ENCODE assay signal across 8 cellular contexts in the genomic region with DNA sequence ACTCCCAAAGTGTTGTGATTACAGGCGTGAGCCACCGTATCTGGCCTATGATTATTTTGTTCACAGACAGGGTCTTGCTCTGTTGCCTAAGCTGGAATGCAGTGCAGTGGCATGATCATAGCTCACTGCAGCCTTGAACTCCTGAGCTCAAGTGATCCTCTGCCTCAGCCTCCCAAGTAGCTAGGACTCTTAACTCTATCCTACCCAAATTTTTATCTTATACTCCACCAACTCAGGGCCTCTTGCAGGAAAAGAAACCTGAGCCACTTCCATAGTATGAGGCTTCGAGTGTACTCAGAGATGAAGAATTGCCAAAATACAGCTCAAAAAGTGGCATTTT. TPM values are rescaled to one million over a fixed set of nuclear protein-coding genes. Genes with fewer than 3 reads are reported as not detected.
DNase-seq lines count a peak whose midpoint lies in the region; ATAC-seq, FAIRE-seq and TF ChIP-seq lines count a peak whose summit lies in the region.

No MANE protein-coding gene starts in this region.

- H2BK5ac ChIP-seq in H1 (ENCODE audit: low read depth, low read length) (no peak overlapping the region), neuronal stem cell (ENCODE audit: low read length) (no peak overlapping the region)

- peak overlapping the region; percentile 91 to 95 (median 92) for H3K4me3 Mint-ChIP-seq in CD4-positive, alpha-beta memory T cell

- peaks cover 19% of the 10 kb centered on the region for H3K4me1 ChIP-seq in CD4-positive, alpha-beta memory T cell (ENCODE audit: insufficient read depth, low read length)
- H3K4me1 ChIP-seq in OCI-LY1 (ENCODE audit: insufficient read depth, low read length, severe bottlenecking) (peaks cover 19% of the 10 kb centered on the region), H1 (replicated peaks in 1 of 4; ENCODE audit: control insufficient read depth in 3 of 4, insufficient read depth in 4 of 4, low read length in 3 of 4) (peaks cover 2 to 4% (median 3%) of the 10 kb centered on the region in 4 experiments; a peak in 4 of 7 replicates), neuronal stem cell (ENCODE audit: control insufficient read depth in 2 of 2, insufficient read depth in 1 of 2, low read depth in 1 of 2, low read length in 2 of 2) (peaks cover 13 to 15% of the 10 kb centered on the region in 2 donors)

- H2BK12ac ChIP-seq in H1 (ENCODE audit: low read depth, low read length): peak overlapping the region; percentile 88; the same call in 1 of the 2 replicates
- no peak overlapping the region for H2BK12ac ChIP-seq in neuronal stem cell (ENCODE audit: low read length)

- H3K23me2 ChIP-seq in H1 (ENCODE audit: low read depth, low read length): peaks cover 5% of the 10 kb centered on the region; the same call in 1 of the 2 replicates

- H2AFZ ChIP-seq in OCI-LY1 (ENCODE audit: low read length) (no peak overlapping the region), H1 (ENCODE audit: low read length) (no peak overlapping the region), neuronal stem cell (ENCODE audit: low read length) (peak overlapping the region; percentile 94)

- TF ChIP-seq RAD21 in H1 (IDR thresholded peaks at IDR 0.05 in 1 of 2, conservative IDR thresholded peaks at IDR 0.05 in 1 of 2; ENCODE audit: low read depth in 2 of 2, low read length in 2 of 2): no peak

- TF ChIP-seq CTCF in OCI-LY1 (IDR thresholded peaks at IDR 0.05; ENCODE audit: low read length) (no peak), H1 (IDR thresholded peaks at IDR 0.05; ENCODE audit: control extremely low read depth in 1 of 3, insufficient read depth in 1 of 3, low read depth in 1 of 3, low read length in 3 of 3) (no peak)

- no peaks in the 10 kb centered on the region for H3K9me3 ChIP-seq in CD4-positive, alpha-beta memory T cell (ENCODE audit: control insufficient read depth in 1 of 2, low read length in 2 of 2)
- H3K9me3 ChIP-seq in OCI-LY1 (ENCODE audit: low read length) (no peaks in the 10 kb centered on the region), H1 (ENCODE audit: insufficient read depth in 2 of 2, low read depth in 1 of 2, low read length in 1 of 2) (no peaks in the 10 kb centered on the region), neuronal stem cell (replicated peaks in 1 of 2; ENCODE audit: control insufficient read depth in 2 of 2, insufficient read depth in 1 of 2, low read depth in 1 of 2, low read length in 2 of 2) (peaks cover 0 to 2% of the 10 kb centered on the region in 2 donors)

- no peak overlapping the region for H3K56ac ChIP-seq in H1 (replicated peaks; ENCODE audit: insufficient read length, low read depth, low read length)

- no peak for DNase-seq in CD4-positive, alpha-beta memory T cell
- no peak for DNase-seq in H1 (ENCODE audit: low read depth in 1 of 2, low spot score in 2 of 2)
- DNase-seq in neuronal stem cell (ENCODE audit: low spot score): no peak
- no peak for DNase-seq in NCI-H2029 treated with DMSO at 0.1 percent for 48 hours (lab: John Stamatoyannopoulos, UW)
- no peak for DNase-seq in midbrain (lab: John Stamatoyannopoulos, UW)
- DNase-seq in activated CD8-positive, alpha-beta memory T cell treated with anti-CD3 and anti-CD28 coated beads for 24 hours: no peak

- H3K4me3 ChIP-seq in CD4-positive, alpha-beta memory T cell (ENCODE audit: low read length in 2 of 2): peak overlapping the region; percentile 73 to 82
- H3K4me3 ChIP-seq in OCI-LY1 (ENCODE audit: low read depth, low read length, poor library complexity, severe bottlenecking) (peak overlapping the region; percentile 77), H1 (ENCODE audit: extremely low read depth in 1 of 4, insufficient read depth in 2 of 4, low read depth in 3 of 4, low read length in 4 of 4) (peak overlapping the region in 2 of 4 experiments; percentile 71 to 87; a peak in 3 of 8 replicates), neuronal stem cell (ENCODE audit: low read length in 2 of 2) (peak overlapping the region in 1 of 2 donors; percentile 92)

- FAIRE-seq in H1 (lab: Jason Lieb, UNC): no peak

- no peaks in the 10 kb centered on the region for H3F3A ChIP-seq in OCI-LY1 (ENCODE audit: insufficient read depth, low read length)

- intact Hi-C loops in CD4-positive, alpha-beta memory T cell (cut with micrococcal nuclease): loop anchor here (2.0 to 10.0 kb wide), 3 partner anchors 472 to 718 kb away; partner anchors contain the start of genes C12orf76, SSH1 and USP30

- H3K23ac ChIP-seq in H1 (ENCODE audit: insufficient read length) (no peak overlapping the region), neuronal stem cell (ENCODE audit: low read depth, low read length, poor library complexity) (no peak overlapping the region)

- H3K9ac ChIP-seq in OCI-LY1 (ENCODE audit: low read length) (peak overlapping the region; percentile 77), H1 (replicated peaks in 1 of 4; ENCODE audit: extremely low read depth in 1 of 4, low read depth in 3 of 4, low read length in 3 of 4) (no peak overlapping the region), neuronal stem cell (ENCODE audit: low read depth, low read length, poor library complexity) (no peak overlapping the region)

- H3K27me3 Mint-ChIP-seq in CD4-positive, alpha-beta memory T cell: no peaks in the 10 kb centered on the region

- no peak for TF ChIP-seq EP300 in H1 (IDR thresholded peaks at IDR 0.05; ENCODE audit: borderline replicate concordance in 1 of 2, low read depth in 2 of 2, low read length in 2 of 2)

- H2BK15ac ChIP-seq in H1 (ENCODE audit: low read length) (no peak overlapping the region; the same call in 1 of the 2 replicates), neuronal stem cell (ENCODE audit: low read length) (no peak overlapping the region)

- 93% methylated on average over 3 of the region's 3 CpGs; no CpG with 5 or more reads in 1 of the 2 experiments for WGBS in H1 (ENCODE audit: extremely low coverage in 1 of 2, insufficient coverage in 1 of 2, insufficient read length in 1 of 2, insufficient replicate concordance in 2 of 2, low coverage in 1 of 2, low lambda C conversion rate in 2 of 2, missing lambda C conversion rate in 1 of 2), 2 experiments
- WGBS in neuronal stem cell (ENCODE audit: extremely low coverage in 2 of 2, insufficient read length in 2 of 2, insufficient replicate concordance in 1 of 2), 2 donors: no CpG with 5 or more reads among the region's 3 CpGs

- no peak overlapping the region for H4K5ac ChIP-seq in H1 (ENCODE audit: insufficient read length, low read depth, low read length)

- CTCF ChIA-PET in CD4-positive, alpha-beta memory T cell (lab: Charles Lee; ENCODE audit: partially characterized antibody): interaction anchor here (0.9 to 4.7 kb wide), 3 partner anchors 22 to 273 kb away, joined by 4 to 37 read pairs (median 5); no protein-coding TSS in a partner anchor
- CTCF ChIA-PET in H1 (lab: Charles Lee; ENCODE audit: partially characterized antibody): interaction anchor here (0.6 to 1.5 kb wide), 5 partner anchors 14 to 144 kb away, joined by 3 to 6 read pairs (median 3); no protein-coding TSS in a partner anchor

- no peak overlapping the region for H2BK20ac ChIP-seq in H1 (ENCODE audit: low read length)

- H3K79me1 ChIP-seq in H1 (ENCODE audit: low read depth, low read length): no peaks in the 10 kb centered on the region
- no peaks in the 10 kb centered on the region for H3K79me1 ChIP-seq in neuronal stem cell (ENCODE audit: low read depth, low read length)

- H3K36me3 ChIP-seq in CD4-positive, alpha-beta memory T cell (ENCODE audit: insufficient read depth, low read length): peaks cover 6% of the 10 kb centered on the region
- H3K36me3 ChIP-seq in OCI-LY1 (ENCODE audit: insufficient read depth, low read length) (peaks cover 21% of the 10 kb centered on the region), H1 (ENCODE audit: control insufficient read depth in 2 of 4, insufficient read depth in 4 of 4, low read length in 3 of 4) (peaks cover 2 to 23% (median 14%) of the 10 kb centered on the region in 4 experiments; a peak in 5 of 8 replicates), neuronal stem cell (replicated peaks in 1 of 2; ENCODE audit: control insufficient read depth in 2 of 2, insufficient read depth in 2 of 2, low read length in 2 of 2) (peaks cover 24 to 77% of the 10 kb centered on the region in 2 donors)

- H3K36me3 Mint-ChIP-seq in CD4-positive, alpha-beta memory T cell: peaks cover 13 to 42% of the 10 kb centered on the region in 2 donors

- H3K4me1 Mint-ChIP-seq in CD4-positive, alpha-beta memory T cell: peaks cover 18 to 28% (median 22%) of the 10 kb centered on the region in 4 donors

- no peaks in the 10 kb centered on the region for H3K79me2 ChIP-seq in OCI-LY1 (ENCODE audit: insufficient read depth, low read length)
- H3K79me2 ChIP-seq in H1 (ENCODE audit: control insufficient read depth in 1 of 2, insufficient read depth in 2 of 2, low read length in 2 of 2): peaks cover 0 to 6% of the 10 kb centered on the region in 2 experiments; a peak in 1 of 4 replicates

- H3K27ac Mint-ChIP-seq in CD4-positive, alpha-beta memory T cell: peak overlapping the region; percentile 91 to 99 (median 98)

- H2AK5ac ChIP-seq in H1 (ENCODE audit: low read depth, low read length) (no peak overlapping the region), neuronal stem cell (ENCODE audit: low read depth, low read length) (no peak overlapping the region)

- no peak overlapping the region for H3K4ac ChIP-seq in H1 (replicated peaks; ENCODE audit: insufficient read length, low read depth, low read length)
- H3K4ac ChIP-seq in neuronal stem cell (ENCODE audit: low read length): no peak overlapping the region

- no peaks in the 10 kb centered on the region for H3K9me2 ChIP-seq in OCI-LY1 (ENCODE audit: low read depth, low read length)

- H3K14ac ChIP-seq in H1 (ENCODE audit: insufficient read length) (no peak overlapping the region), neuronal stem cell (ENCODE audit: low read length) (no peak overlapping the region)

- H2BK120ac ChIP-seq in H1 (replicated peaks; ENCODE audit: low read depth, low read length) (peak overlapping the region; percentile 69), neuronal stem cell (ENCODE audit: low read depth, low read length) (no peak overlapping the region)

- H4K8ac ChIP-seq in H1 (ENCODE audit: extremely low read depth, insufficient read depth, low read length): no peak overlapping the region
- H4K8ac ChIP-seq in neuronal stem cell (ENCODE audit: low read depth, low read length): no peak overlapping the region

- H3K18ac ChIP-seq in H1 (ENCODE audit: extremely low read depth, low read length) (no peak overlapping the region), neuronal stem cell (ENCODE audit: low read length) (no peak overlapping the region)

- peak overlapping the region; percentile 92 for H3K27ac ChIP-seq in CD4-positive, alpha-beta memory T cell (ENCODE audit: low read depth, low read length)
- peak overlapping the region; percentile 64 for H3K27ac ChIP-seq in OCI-LY1 (ENCODE audit: low read depth, low read length, poor library complexity, severe bottlenecking)
- H3K27ac ChIP-seq in H1 (ENCODE audit: low read depth, low read length): no peak overlapping the region
- H3K27ac ChIP-seq in neuronal stem cell (replicated peaks; ENCODE audit: low read length): no peak overlapping the region

- H4K20me1 ChIP-seq in OCI-LY1 (ENCODE audit: insufficient read depth, low read length) (no peaks in the 10 kb centered on the region), H1 (replicated peaks in 1 of 2; ENCODE audit: control insufficient read depth in 1 of 2, insufficient read depth in 2 of 2, low read length in 2 of 2) (peaks cover 0 to 2% of the 10 kb centered on the region in 2 experiments)

- H3K27me3 ChIP-seq in CD4-positive, alpha-beta memory T cell (ENCODE audit: insufficient read depth, low read length): no peaks in the 10 kb centered on the region
- no peaks in the 10 kb centered on the region for H3K27me3 ChIP-seq in OCI-LY1 (ENCODE audit: insufficient read depth, low read length)
- H3K27me3 ChIP-seq in H1 (replicated peaks in 1 of 4; ENCODE audit: control insufficient read depth in 3 of 4, extremely low read depth in 1 of 4, insufficient read depth in 3 of 4, low read length in 3 of 4): no peaks in the 10 kb centered on the region
- no peaks in the 10 kb centered on the region for H3K27me3 ChIP-seq in neuronal stem cell (ENCODE audit: control insufficient read depth in 3 of 3, insufficient read depth in 3 of 3, low read depth in 1 of 3, low read length in 3 of 3)

- TF ChIP-seq POLR2A in H1 (IDR thresholded peaks at IDR 0.05; ENCODE audit: control extremely low read depth in 1 of 2, low read depth in 2 of 2, low read length in 2 of 2): no peak

- H3K9me3 Mint-ChIP-seq in CD4-positive, alpha-beta memory T cell: peaks cover 0 to 6% (median 0%) of the 10 kb centered on the region in 8 donors

- POLR2A ChIA-PET in CD4-positive, alpha-beta memory T cell (lab: Charles Lee; ENCODE audit: partially characterized antibody): no interaction called here
- POLR2A ChIA-PET in H1 (lab: Charles Lee; ENCODE audit: partially characterized antibody): interaction anchor here (0.7 to 3.0 kb wide), 4 partner anchors 9 to 20 kb away, joined by 3 to 13 read pairs (median 8); no protein-coding TSS in a partner anchor

- H3K4me2 ChIP-seq in OCI-LY1 (ENCODE audit: low read length) (peak overlapping the region; percentile 75), H1 (ENCODE audit: insufficient read depth in 1 of 2, low read depth in 2 of 2, low read length in 2 of 2) (peak overlapping the region; percentile 64 to 94; a peak in 2 of 4 replicates), neuronal stem cell (ENCODE audit: insufficient read depth, low read length, poor library complexity, severe bottlenecking) (no peak overlapping the region)

- no peak for ATAC-seq in GM18498 (IDR thresholded peaks at IDR 0.05; ENCODE audit: unreplicated experiment)

- H4K91ac ChIP-seq in H1 (replicated peaks; ENCODE audit: insufficient read length, low read length) (no peak overlapping the region), neuronal stem cell (ENCODE audit: low read depth, low read length, poor library complexity) (no peak overlapping the region)

RNA-seq across cellular contexts. Expression of gene MMAB, which starts 0.8 kb away (rescaled TPM):
- 10 to 100 TPM; 16.0 to 16.9 TPM for total RNA-seq in CD4-positive, alpha-beta memory T cell
- polyA plus RNA-seq in CD4-positive, alpha-beta memory T cell: 10 to 100 TPM; 17.2 to 30.2 TPM
- total RNA-seq in H1 (2021; fragmentation: NEBNext Ultra II Directional; extraction: Animal tissue kit (Norgen Biotek cat#: 25700)): 17.1 and 18.5 TPM in 2 replicates
- 12.9 and 14.5 TPM in 2 replicates for polyA plus RNA-seq in H1 (2011; rRNA removed)
- polyA plus RNA-seq in H1 (2011; cell fraction: cytosol; rRNA removed): 15.4 TPM
- polyA plus RNA-seq in H1 (2011; cell fraction: nucleus; rRNA removed): 14.1 TPM
- 19.3 to 22.5 TPM (median 21.5 TPM) in 4 replicates for polyA plus RNA-seq in H1 (2012, experiment 1 of 2)
- polyA plus RNA-seq in H1 (2012, experiment 2 of 2): 24.4 TPM
- polyA plus RNA-seq in H1 (2013, experiment 1 of 2): 13.2 TPM
- 14.4 TPM for polyA plus RNA-seq in H1 (2013, experiment 2 of 2)
- polyA minus RNA-seq in H1 (2011; rRNA and poly(A)+ RNA removed): 11.6 and 14.7 TPM in 2 replicates
- 11.4 TPM for polyA minus RNA-seq in H1 (2011; cell fraction: cytosol; rRNA and poly(A)+ RNA removed)
- 16.3 TPM for polyA minus RNA-seq in H1 (2011; cell fraction: nucleus; rRNA and poly(A)+ RNA removed)
- polyA plus RNA-seq in neuronal stem cell (2013, experiment 1 of 2): 27.4 TPM
- 27.9 TPM for polyA plus RNA-seq in neuronal stem cell (2013, experiment 2 of 2)

RNA-seq across cellular contexts. Expression of gene MVK, which starts 1.1 kb away (rescaled TPM):
- 10 to 100 TPM; 10.0 to 11.0 TPM for total RNA-seq in CD4-positive, alpha-beta memory T cell
- polyA plus RNA-seq in CD4-positive, alpha-beta memory T cell: 1 to 10 TPM; 1.9 to 4.2 TPM
- 15.7 and 17.0 TPM in 2 replicates for total RNA-seq in H1 (2021; fragmentation: NEBNext Ultra II Directional; extraction: Animal tissue kit (Norgen Biotek cat#: 25700))
- polyA plus RNA-seq in H1 (2011; rRNA removed): 20.9 and 21.5 TPM in 2 replicates
- polyA plus RNA-seq in H1 (2011; cell fraction: cytosol; rRNA removed): 14.7 TPM
- polyA plus RNA-seq in H1 (2011; cell fraction: nucleus; rRNA removed): 20.3 TPM
- polyA plus RNA-seq in H1 (2012, experiment 1 of 2): 13.6 to 17.0 TPM (median 14.5 TPM) in 4 replicates
- 12.2 TPM for polyA plus RNA-seq in H1 (2012, experiment 2 of 2)
- 14.5 TPM for polyA plus RNA-seq in H1 (2013, experiment 1 of 2)
- 16.0 TPM for polyA plus RNA-seq in H1 (2013, experiment 2 of 2)
- 11.4 and 17.2 TPM in 2 replicates for polyA minus RNA-seq in H1 (2011; rRNA and poly(A)+ RNA removed)
- 5.5 TPM for polyA minus RNA-seq in H1 (2011; cell fraction: cytosol; rRNA and poly(A)+ RNA removed)
- polyA minus RNA-seq in H1 (2011; cell fraction: nucleus; rRNA and poly(A)+ RNA removed): 14.6 TPM
- 25.4 TPM for polyA plus RNA-seq in neuronal stem cell (2013, experiment 1 of 2)
- 26.4 TPM for polyA plus RNA-seq in neuronal stem cell (2013, experiment 2 of 2)

Comparison
In these comparisons a context has a peak if more than half of its experiments do, and no peak if none do; other contexts are left out.
1. H3K27ac ChIP-seq: peak in CD4-positive, alpha-beta memory T cell (single experiment) and OCI-LY1 (single experiment); none in H1 (single experiment) and neuronal stem cell (single experiment).